17 cellular contexts compared by ENCODE assay signal in the genomic region with DNA sequence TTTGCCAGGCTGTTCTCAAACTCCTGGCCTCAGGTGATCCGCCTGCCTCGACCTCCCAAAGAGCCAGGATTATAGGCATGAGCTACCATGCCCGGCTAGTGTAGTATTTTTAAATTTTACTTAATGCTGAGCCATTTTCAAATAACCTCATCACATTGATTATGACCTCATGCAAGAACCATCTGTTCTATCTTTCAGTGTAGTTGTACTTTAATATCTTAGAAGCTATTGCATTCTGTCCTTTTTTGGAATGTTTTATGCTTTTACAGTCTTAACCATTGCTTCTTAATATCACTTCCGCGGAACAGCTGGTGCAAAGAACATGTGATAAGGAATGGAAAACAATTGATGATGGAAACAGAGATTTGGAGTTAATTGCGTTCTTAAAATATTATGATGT. TPM values are rescaled to one million over a fixed set of nuclear protein-coding genes. Genes with fewer than 3 reads are reported as not detected.
DNase-seq lines count a peak whose midpoint lies in the region; ATAC-seq, FAIRE-seq and TF ChIP-seq lines count a peak whose summit lies in the region.
"Had no signal": no experiment of that assay in that cellular context is flagged by ENCODE, and none has a peak within 500 bp of the region (broad histone marks: within the 10 kb centered on the region; RNA-seq: fewer than 3 reads in every experiment).

No MANE protein-coding gene starts in this region.

- peaks cover 1 to 9% of the 10 kb centered on the region in 2 experiments; a peak in 1 of 5 replicates for H3K36me3 ChIP-seq in HepG2 (replicated peaks in 1 of 2; ENCODE audit: control insufficient read depth in 1 of 2, insufficient read depth in 2 of 2, low read length in 2 of 2)
- peaks cover 0 to under 1% (median 0%) of the 10 kb centered on the region in 4 donors for H3K36me3 ChIP-seq in right lobe of liver
- H3K36me3 ChIP-seq in PC-3 (ENCODE audit: low read depth, low read length), result peaks cover 6% of the 10 kb centered on the region; the same call in 1 of the 2 replicates
- H3K36me3 ChIP-seq: pancreas had no signal

- TF ChIP-seq POLR2A in HepG2 (IDR thresholded peaks at IDR 0.05; ENCODE audit: insufficient read depth in 1 of 2, low read depth in 2 of 2, low read length in 2 of 2) (no peak), right lobe of liver (IDR thresholded peaks at IDR 0.05) (no peak)

- H3K4me2 ChIP-seq in HepG2 (ENCODE audit: low read depth, low read length), result peak overlapping the region; percentile 88
- peak overlapping the region; percentile 18 for H3K4me2 ChIP-seq in PC-3 (ENCODE audit: low read length)

- H3K27ac ChIP-seq in HepG2 (ENCODE audit: extremely low read length, insufficient read depth, low read length), result peak overlapping the region; percentile 60
- H3K27ac ChIP-seq in right lobe of liver, result peak overlapping the region in 1 of 3 donors; percentile 29
- no peak overlapping the region for H3K27ac ChIP-seq in PC-3 (ENCODE audit: low read length)
- H3K27ac ChIP-seq: HL-60, pancreas, spleen had no signal

- H3K27me3 ChIP-seq in HepG2 (ENCODE audit: control insufficient read depth in 1 of 2, insufficient read depth in 2 of 2, low read length in 2 of 2) (no peaks in the 10 kb centered on the region; a peak in 1 of 5 replicates), right lobe of liver (no peaks in the 10 kb centered on the region), PC-3 (ENCODE audit: low read length) (no peaks in the 10 kb centered on the region)
- H3K27me3 ChIP-seq: pancreas, spleen had no signal

- H3F3A ChIP-seq in PC-3 (ENCODE audit: low read length, unreplicated experiment), result no peaks in the 10 kb centered on the region

- no peak for FAIRE-seq in HepG2 (lab: Jason Lieb, UNC)
- FAIRE-seq: pancreas had no signal

- intact Hi-C loops in HepG2 (cut with micrococcal nuclease; ENCODE audit: unreplicated experiment) (loop anchor here (1.0 kb wide), 1 partner anchor 74 kb away; no protein-coding TSS in a partner anchor), right lobe of liver (cut with DNase I) (no loop called here), PC-3 (cut with micrococcal nuclease) (no loop called here)

- BruUV-seq in HepG2 (replicated peaks; lab: Mats Ljungman, UMichigan) (no TSS peak), PC-3 (replicated peaks; lab: Mats Ljungman, UMichigan) (no TSS peak)

- POLR2A ChIA-PET in HepG2 (lab: Yijun Ruan, JAX), result no interaction called here
- POLR2A ChIA-PET in PC-3 (lab: Charles Lee; ENCODE audit: unreplicated experiment), result no interaction called here

- no peak for TF ChIP-seq EP300 in HepG2 (IDR thresholded peaks at IDR 0.05; ENCODE audit: low read depth in 2 of 2, low read length in 2 of 2)
- no peak for TF ChIP-seq EP300 in HepG2 (CRISPR knock-in tag; IDR thresholded peaks at IDR 0.05; ENCODE audit: borderline replicate concordance)

- peaks cover 66% of the 10 kb centered on the region for H3K79me2 ChIP-seq in HepG2 (ENCODE audit: insufficient read depth, low read length)
- peaks cover 82% of the 10 kb centered on the region for H3K79me2 ChIP-seq in PC-3 (ENCODE audit: low read length)

- 90% methylated on average over 6 of the region's 6 CpGs for WGBS in HepG2 (ENCODE audit: low lambda C conversion rate)
- WGBS in right lobe of liver (ENCODE audit: insufficient coverage, low coverage, low lambda C conversion rate, missing lambda C conversion rate), result 52% methylated on average over 6 of the region's 6 CpGs

- in situ Hi-C loops in HepG2 (cut with HindIII; ENCODE audit: extremely low pct_ligation_motif_present, low pct_unique_long_range_greater_than_20kb), result loop anchor here (10.0 kb wide), 1 partner anchor 212 kb away; the partner anchor contains the start of gene VSNL1

- no peaks in the 10 kb centered on the region for H3K36me3 Mint-ChIP-seq in type B pancreatic cell

- H4K20me1 ChIP-seq in HepG2 (ENCODE audit: insufficient read depth, low read length) (no peaks in the 10 kb centered on the region), PC-3 (ENCODE audit: low read length) (peaks cover 4% of the 10 kb centered on the region; the same call in 1 of the 2 replicates)

- H3K4me1 ChIP-seq in HepG2 (ENCODE audit: insufficient read depth, low read length), result peaks cover 47% of the 10 kb centered on the region
- H3K4me1 ChIP-seq in right lobe of liver, result peaks cover 0 to 45% (median 8%) of the 10 kb centered on the region in 4 donors
- peaks cover 31% of the 10 kb centered on the region for H3K4me1 ChIP-seq in PC-3 (ENCODE audit: insufficient read depth, low read length)

- no peaks in the 10 kb centered on the region for H3K27me3 Mint-ChIP-seq in type B pancreatic cell
- H3K27me3 Mint-ChIP-seq: activated CD4-positive, alpha-beta memory T cell treated with anti-CD3 and anti-CD28 coated beads, Interleukin-2, amount 10 ng/mL, durations not matched to agents 7 days and 5 days had no signal

- H2AFZ ChIP-seq in HepG2 (ENCODE audit: low read length) (no peak overlapping the region), PC-3 (ENCODE audit: low read length) (no peak overlapping the region)

- no peaks in the 10 kb centered on the region for H3K9me2 ChIP-seq in PC-3 (replicated peaks; ENCODE audit: low read length)

- no peak for DNase-seq in HepG2 (ENCODE audit: low spot score)
- no peak for DNase-seq in right lobe of liver
- DNase-seq in PC-3, result no peak
- DNase-seq in fibroblast of pulmonary artery (ENCODE audit: low read depth), result peak; percentile 61
- DNase-seq in type B pancreatic cell (ENCODE audit: extremely low spot score, unreplicated experiment), result no peak
- no peak for DNase-seq in activated CD4-positive, CD25-positive, alpha-beta regulatory T cell treated with anti-CD3 and anti-CD28 coated beads, Interleukin-2, amount 50 U/mL, for 72 hours
- DNase-seq in mucosa of gallbladder (ENCODE audit: low spot score), result no peak
- no peak for DNase-seq in stimulated activated naive CD4-positive, alpha-beta T cell (lab: John Stamatoyannopoulos, UW)
- DNase-seq: activated CD4-positive, alpha-beta memory T cell treated with anti-CD3 and anti-CD28 coated beads, Interleukin-2, amount 10 ng/mL, durations not matched to agents 7 days and 5 days; H9; Kasumi-1; NCI-H2029 treated with DMSO at 0.1 percent for 48 hours; pancreas; spleen; T1000 had no signal

- no peaks in the 10 kb centered on the region for H3K9me3 Mint-ChIP-seq in type B pancreatic cell
- H3K9me3 Mint-ChIP-seq: activated CD4-positive, alpha-beta memory T cell treated with anti-CD3 and anti-CD28 coated beads, Interleukin-2, amount 10 ng/mL, durations not matched to agents 7 days and 5 days; H9 had no signal

- peak overlapping the region; percentile 4 for H3K27ac Mint-ChIP-seq in type B pancreatic cell
- H3K27ac Mint-ChIP-seq: activated CD4-positive, alpha-beta memory T cell treated with anti-CD3 and anti-CD28 coated beads, Interleukin-2, amount 10 ng/mL, durations not matched to agents 7 days and 5 days had no signal

- TF ChIP-seq RAD21 in HepG2 (CRISPR knock-in tag; IDR thresholded peaks at IDR 0.05), result no peak

- H3K9ac ChIP-seq in HepG2 (ENCODE audit: insufficient read depth, low read depth, low read length), result peak overlapping the region; percentile 31; the same call in 1 of the 2 replicates
- no peak overlapping the region for H3K9ac ChIP-seq in PC-3 (ENCODE audit: low read length)

- H3K4me3 ChIP-seq in HepG2 (replicated peaks in 1 of 3; ENCODE audit: insufficient read depth in 1 of 3, low read depth in 2 of 3, low read length in 3 of 3) (peak overlapping the region in 2 of 3 experiments; percentile 18 to 22; a peak in 3 of 6 replicates), right lobe of liver (no peak overlapping the region), PC-3 (ENCODE audit: low read length) (no peak overlapping the region), fibroblast of pulmonary artery (replicated peaks; ENCODE audit: low read depth, low read length) (peak overlapping the region; percentile 17)
- H3K4me3 ChIP-seq: pancreas, spleen had no signal

- peak overlapping the region; percentile 46 for H3K4me3 Mint-ChIP-seq in type B pancreatic cell
- H3K4me3 Mint-ChIP-seq: activated CD4-positive, alpha-beta memory T cell treated with anti-CD3 and anti-CD28 coated beads, Interleukin-2, amount 10 ng/mL, durations not matched to agents 7 days and 5 days; H9 had no signal

- H3K9me3 ChIP-seq in HepG2 (ENCODE audit: low read length) (no peaks in the 10 kb centered on the region), right lobe of liver (no peaks in the 10 kb centered on the region), PC-3 (ENCODE audit: low read length) (no peaks in the 10 kb centered on the region)
- H3K9me3 ChIP-seq: pancreas, spleen had no signal

- TF ChIP-seq CTCF in HepG2 (CRISPR knock-in tag; IDR thresholded peaks at IDR 0.05) (no peak), right lobe of liver (IDR thresholded peaks at IDR 0.05) (no peak), PC-3 (conservative IDR thresholded peaks at IDR 0.05; ENCODE audit: low read depth, low read length) (no peak), fibroblast of pulmonary artery (IDR thresholded peaks at IDR 0.05; ENCODE audit: low read length, missing control alignments) (no peak), type B pancreatic cell (conservative IDR thresholded peaks at IDR 0.05) (no peak)

- no peak for ATAC-seq in HepG2
- no peak for ATAC-seq in right lobe of liver
- ATAC-seq in PC-3, result no peak
- ATAC-seq: pancreas had no signal

- CTCF ChIA-PET in HepG2 (lab: Yijun Ruan, JAX; ENCODE audit: low intra/inter-chr PET ratio, low total read pairs) (no interaction called here), PC-3 (lab: Charles Lee) (no interaction called here)

- H3K4me1 Mint-ChIP-seq in type B pancreatic cell (ENCODE audit: unreplicated experiment), result peaks cover 14% of the 10 kb centered on the region

RNA-seq across cellular contexts. Expression of gene GEN1, which starts 2.7 kb away (rescaled TPM):
- total RNA-seq in HepG2 (2016; rRNA removed; fragmentation: Illumina TruSeq; extraction: Trizol) (26.6 and 27.1 TPM in 2 replicates), right lobe of liver (10 to 100 TPM in 1 of 6 experiments, 1 to 10 TPM in 5; 6.0 to 15.6 (median 6.5) TPM), PC-3 (2014; rRNA removed) (21.1 and 21.4 TPM in 2 replicates), type B pancreatic cell (ENCODE audit: low replicate concordance) (14.6 and 21.9 TPM in 2 replicates), mucosa of gallbladder (8.6 TPM)
- total RNA-seq in HepG2 (2016; cell fraction: cytosol; rRNA removed; fragmentation: Illumina TruSeq; extraction: Trizol; ENCODE audit: low read depth), result 6.3 and 9.4 TPM in 2 replicates
- total RNA-seq in HepG2 (2016; cell fraction: insoluble cytoplasmic fraction; rRNA removed; fragmentation: Illumina TruSeq; extraction: Trizol), result 24.5 and 28.9 TPM in 2 replicates
- 8.2 and 8.3 TPM in 2 replicates for total RNA-seq in HepG2 (2016; cell fraction: membrane; rRNA removed; fragmentation: Illumina TruSeq; extraction: Trizol)
- total RNA-seq in HepG2 (2016; cell fraction: nucleus; rRNA removed; fragmentation: Illumina TruSeq; extraction: Trizol), result 58.4 and 73.8 TPM in 2 replicates
- polyA plus RNA-seq in HepG2 (2011; rRNA removed), result 5.1 and 9.9 TPM in 2 replicates
- 1.2 and 2.0 TPM in 2 replicates for polyA plus RNA-seq in HepG2 (2011; cell fraction: cytosol; rRNA removed)
- polyA plus RNA-seq in HepG2 (2011; cell fraction: nucleus; rRNA removed), result 16.1 and 23.1 TPM in 2 replicates
- polyA plus RNA-seq in HepG2 (2012), result 3.2 and 7.3 TPM in 2 replicates
- 0.68 and 1.1 TPM in 2 replicates for polyA plus RNA-seq in HepG2 (2016; cell fraction: cytosol; fragmentation: Illumina TruSeq; extraction: Trizol; ENCODE audit: low read depth)
- polyA plus RNA-seq in HepG2 (2016; cell fraction: insoluble cytoplasmic fraction; fragmentation: Illumina TruSeq; extraction: Trizol; ENCODE audit: low read depth), result 10.0 and 11.1 TPM in 2 replicates
- 1.7 and 1.9 TPM in 2 replicates for polyA plus RNA-seq in HepG2 (2016; cell fraction: membrane; fragmentation: Illumina TruSeq; extraction: Trizol; ENCODE audit: low read depth)
- 81.4 and 82.6 TPM in 2 replicates for polyA plus RNA-seq in HepG2 (2016; cell fraction: nucleus; fragmentation: Illumina TruSeq; extraction: Trizol; ENCODE audit: insufficient read depth, low read depth)
- polyA minus RNA-seq in HepG2 (2011; rRNA and poly(A)+ RNA removed; ENCODE audit: low replicate concordance), result 19.6 and 33.5 TPM in 2 replicates
- polyA minus RNA-seq in HepG2 (2011; cell fraction: cytosol; rRNA and poly(A)+ RNA removed), result 4.2 and 8.8 TPM in 2 replicates
- 96.2 and 125 TPM in 2 replicates for polyA minus RNA-seq in HepG2 (2011; cell fraction: nucleus; rRNA and poly(A)+ RNA removed)

RNA-seq across cellular contexts. Expression of gene SMC6, which starts 3.0 kb away (rescaled TPM):
- total RNA-seq in HepG2 (2016; rRNA removed; fragmentation: Illumina TruSeq; extraction: Trizol) (55.3 and 69.4 TPM in 2 replicates), right lobe of liver (10 to 100 TPM in 3 of 6 experiments, 1 to 10 TPM in 3; 8.1 to 14.4 (median 10.2) TPM), PC-3 (2014; rRNA removed) (14.1 and 15.6 TPM in 2 replicates), type B pancreatic cell (ENCODE audit: low replicate concordance) (16.7 and 30.5 TPM in 2 replicates), mucosa of gallbladder (13.9 TPM)
- total RNA-seq in HepG2 (2016; cell fraction: cytosol; rRNA removed; fragmentation: Illumina TruSeq; extraction: Trizol; ENCODE audit: low read depth), result 14.4 and 14.5 TPM in 2 replicates
- total RNA-seq in HepG2 (2016; cell fraction: insoluble cytoplasmic fraction; rRNA removed; fragmentation: Illumina TruSeq; extraction: Trizol), result 52.1 and 68.7 TPM in 2 replicates
- total RNA-seq in HepG2 (2016; cell fraction: membrane; rRNA removed; fragmentation: Illumina TruSeq; extraction: Trizol), result 26.1 and 32.5 TPM in 2 replicates
- total RNA-seq in HepG2 (2016; cell fraction: nucleus; rRNA removed; fragmentation: Illumina TruSeq; extraction: Trizol), result 75.8 and 81.7 TPM in 2 replicates
- 15.2 and 18.9 TPM in 2 replicates for polyA plus RNA-seq in HepG2 (2011; rRNA removed)
- polyA plus RNA-seq in HepG2 (2011; cell fraction: cytosol; rRNA removed), result 4.3 and 5.9 TPM in 2 replicates
- polyA plus RNA-seq in HepG2 (2011; cell fraction: nucleus; rRNA removed), result 26.5 and 26.6 TPM in 2 replicates
- polyA plus RNA-seq in HepG2 (2012), result 20.2 and 23.1 TPM in 2 replicates
- 1.1 and 1.3 TPM in 2 replicates for polyA plus RNA-seq in HepG2 (2016; cell fraction: cytosol; fragmentation: Illumina TruSeq; extraction: Trizol; ENCODE audit: low read depth)
- 48.7 and 51.1 TPM in 2 replicates for polyA plus RNA-seq in HepG2 (2016; cell fraction: insoluble cytoplasmic fraction; fragmentation: Illumina TruSeq; extraction: Trizol; ENCODE audit: low read depth)
- 3.5 and 3.7 TPM in 2 replicates for polyA plus RNA-seq in HepG2 (2016; cell fraction: membrane; fragmentation: Illumina TruSeq; extraction: Trizol; ENCODE audit: low read depth)
- polyA plus RNA-seq in HepG2 (2016; cell fraction: nucleus; fragmentation: Illumina TruSeq; extraction: Trizol; ENCODE audit: insufficient read depth, low read depth), result 95.1 and 101 TPM in 2 replicates
- 11.0 and 14.6 TPM in 2 replicates for polyA minus RNA-seq in HepG2 (2011; rRNA and poly(A)+ RNA removed; ENCODE audit: low replicate concordance)
- 13.0 and 15.1 TPM in 2 replicates for polyA minus RNA-seq in HepG2 (2011; cell fraction: cytosol; rRNA and poly(A)+ RNA removed)
- polyA minus RNA-seq in HepG2 (2011; cell fraction: nucleus; rRNA and poly(A)+ RNA removed), result 65.0 and 69.2 TPM in 2 replicates

RNA-seq across cellular contexts. Expression of gene MSGN1, which starts 59.6 kb away (rescaled TPM):
- total RNA-seq in HepG2 (2016; rRNA removed; fragmentation: Illumina TruSeq; extraction: Trizol), result not detected in 2 replicates
- not detected in 2 replicates for total RNA-seq in HepG2 (2016; cell fraction: cytosol; rRNA removed; fragmentation: Illumina TruSeq; extraction: Trizol; ENCODE audit: low read depth)
- not detected in 2 replicates for total RNA-seq in HepG2 (2016; cell fraction: insoluble cytoplasmic fraction; rRNA removed; fragmentation: Illumina TruSeq; extraction: Trizol)
- total RNA-seq in HepG2 (2016; cell fraction: membrane; rRNA removed; fragmentation: Illumina TruSeq; extraction: Trizol), result not detected in 2 replicates
- total RNA-seq in HepG2 (2016; cell fraction: nucleus; rRNA removed; fragmentation: Illumina TruSeq; extraction: Trizol), result not detected in 2 replicates
- not detected in 2 replicates for polyA plus RNA-seq in HepG2 (2011; rRNA removed)
- polyA plus RNA-seq in HepG2 (2011; cell fraction: cytosol; rRNA removed), result not detected in 2 replicates
- not detected in 2 replicates for polyA plus RNA-seq in HepG2 (2011; cell fraction: nucleus; rRNA removed)
- polyA plus RNA-seq in HepG2 (2012), result not detected in 2 replicates
- not detected in 2 replicates for polyA plus RNA-seq in HepG2 (2016; cell fraction: cytosol; fragmentation: Illumina TruSeq; extraction: Trizol; ENCODE audit: low read depth)
- polyA plus RNA-seq in HepG2 (2016; cell fraction: insoluble cytoplasmic fraction; fragmentation: Illumina TruSeq; extraction: Trizol; ENCODE audit: low read depth), result not detected in 2 replicates
- not detected in 2 replicates for polyA plus RNA-seq in HepG2 (2016; cell fraction: membrane; fragmentation: Illumina TruSeq; extraction: Trizol; ENCODE audit: low read depth)
- not detected in 2 replicates for polyA plus RNA-seq in HepG2 (2016; cell fraction: nucleus; fragmentation: Illumina TruSeq; extraction: Trizol; ENCODE audit: insufficient read depth, low read depth)
- not detected in 2 replicates for polyA minus RNA-seq in HepG2 (2011; rRNA and poly(A)+ RNA removed; ENCODE audit: low replicate concordance)
- polyA minus RNA-seq in HepG2 (2011; cell fraction: cytosol; rRNA and poly(A)+ RNA removed), result not detected in 2 replicates
- polyA minus RNA-seq in HepG2 (2011; cell fraction: nucleus; rRNA and poly(A)+ RNA removed), result not detected in 2 replicates
- total RNA-seq in right lobe of liver, result not detected
- not detected in 2 replicates for total RNA-seq in PC-3 (2014; rRNA removed)
- not detected in 2 replicates for total RNA-seq in type B pancreatic cell (ENCODE audit: low replicate concordance)
- total RNA-seq in mucosa of gallbladder, result not detected
- total RNA-seq: activated CD4-positive, alpha-beta memory T cell treated with anti-CD3 and anti-CD28 coated beads, Interleukin-2, amount 10 ng/mL, durations not matched to agents 7 days and 5 days; H9; pancreas; spleen; subcutaneous adipose tissue had no signal
- polyA plus RNA-seq: pancreas, spleen had no signal

Comparison
In these comparisons a context has a peak if more than half of its experiments do, and no peak if none do; other contexts are left out.
1. H3K4me3 ChIP-seq: peak in HepG2 (2 of 3) and fibroblast of pulmonary artery (single experiment); none in right lobe of liver (0 of 3) and PC-3 (single experiment).